ENCODE assay signal across 1 cellular context in the genomic region with DNA sequence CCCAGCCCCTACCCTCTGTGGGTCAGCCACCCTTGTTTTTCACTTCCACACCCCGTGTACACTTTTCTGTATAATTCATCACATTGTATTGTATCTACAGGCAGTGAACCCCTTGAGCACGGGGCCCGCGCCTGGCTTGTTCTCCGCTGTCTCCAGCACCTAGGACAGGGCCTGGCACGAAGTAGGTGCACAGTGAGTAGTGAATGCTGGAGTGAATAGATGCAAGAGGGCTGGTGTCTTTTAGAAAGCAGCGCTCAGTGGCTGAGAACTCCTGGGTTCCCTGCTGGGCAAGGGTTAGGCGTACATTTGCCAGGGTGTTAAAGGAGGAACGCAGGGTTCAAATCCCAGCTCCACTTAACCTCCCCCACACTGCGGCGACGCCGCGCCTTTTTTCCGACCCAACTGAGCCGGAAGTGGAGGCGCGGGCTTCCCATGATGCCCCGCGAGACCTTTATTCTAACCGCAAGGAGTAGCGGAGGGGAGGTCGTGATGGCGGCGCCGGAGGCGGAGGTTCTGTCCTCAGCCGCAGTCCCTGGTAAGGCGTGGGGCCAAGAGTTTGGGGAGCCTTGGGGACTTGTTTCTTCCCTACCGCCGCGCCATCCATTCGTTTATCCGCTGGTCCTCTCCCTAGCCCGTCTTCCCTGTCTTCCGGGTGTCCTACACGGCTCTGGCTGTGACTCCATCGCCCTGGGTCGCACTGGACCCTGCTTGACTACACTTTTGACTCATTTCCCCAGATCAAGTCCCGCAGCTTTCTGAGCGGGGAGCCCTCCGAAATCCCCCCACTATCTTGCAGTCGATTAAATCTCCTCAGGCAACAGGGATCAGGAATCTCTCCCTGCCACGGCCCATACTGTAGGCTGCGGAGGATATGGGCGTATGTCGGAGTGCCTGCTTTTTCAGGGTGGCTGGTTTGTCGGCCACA.
TF ChIP-seq lines count a peak whose summit lies in the region.

A gene with protein sequence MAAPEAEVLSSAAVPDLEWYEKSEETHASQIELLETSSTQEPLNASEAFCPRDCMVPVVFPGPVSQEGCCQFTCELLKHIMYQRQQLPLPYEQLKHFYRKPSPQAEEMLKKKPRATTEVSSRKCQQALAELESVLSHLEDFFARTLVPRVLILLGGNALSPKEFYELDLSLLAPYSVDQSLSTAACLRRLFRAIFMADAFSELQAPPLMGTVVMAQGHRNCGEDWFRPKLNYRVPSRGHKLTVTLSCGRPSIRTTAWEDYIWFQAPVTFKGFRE (plus strand): TSS at position 454 of the 925 bp plus-strand sequence. CDS start 36 bp downstream, at position 490.

TF ChIP-seq in HepG2, 621 proteins besides CTCF, POLR2A, EP300 and RAD21 (continued from another document and continues in another):
- TF ChIP-seq BCL6 (CRISPR knock-in tag; IDR thresholded peaks at IDR 0.05) (peak; percentile 50; the same call in 1 of the 2 replicates), BRCA1 (CRISPR knock-in tag; IDR thresholded peaks at IDR 0.05) (no peak), FOXJ3 (CRISPR knock-in tag; IDR thresholded peaks at IDR 0.05; ENCODE audit: borderline replicate concordance) (no peak), SOX13 (IDR thresholded peaks at IDR 0.05) (no peak), SOX13 (CRISPR knock-in tag; conservative IDR thresholded peaks at IDR 0.05 in 1 of 2, IDR thresholded peaks at IDR 0.05 in 1 of 2) (peak in 1 of 2 experiments; percentile 32; a peak in 2 of 4 replicates), HDAC6 (IDR thresholded peaks at IDR 0.05; ENCODE audit: low read depth, low read length) (no peak), ELF1 (CRISPR knock-in tag; IDR thresholded peaks at IDR 0.05) (peak; percentile 97), ZNF549 (CRISPR knock-in tag; IDR thresholded peaks at IDR 0.05) (no peak), MAZ (IDR thresholded peaks at IDR 0.05; ENCODE audit: borderline replicate concordance, low read depth, low read length) (no peak), MAZ (CRISPR knock-in tag; IDR thresholded peaks at IDR 0.05; ENCODE audit: low read depth) (peak; percentile 84), ZNF253 (CRISPR knock-in tag; IDR thresholded peaks at IDR 0.05; ENCODE audit: borderline replicate concordance) (no peak), ZNF670 (CRISPR knock-in tag; IDR thresholded peaks at IDR 0.05; ENCODE audit: borderline replicate concordance) (0 out of 2 replicates have a peak, but pooled peaks have one; percentile 65), IKZF1 (IDR thresholded peaks at IDR 0.05) (no peak), ZNF10 (CRISPR knock-in tag; IDR thresholded peaks at IDR 0.05; ENCODE audit: borderline replicate concordance, low read depth) (no peak), GABPA (IDR thresholded peaks at IDR 0.05; ENCODE audit: low read depth, low read length) (peak; percentile 65), GABPA (CRISPR knock-in tag; IDR thresholded peaks at IDR 0.05; ENCODE audit: low read depth) (peak; percentile 95), FLYWCH1 (CRISPR knock-in tag; IDR thresholded peaks at IDR 0.05) (no peak), ZNF879 (CRISPR knock-in tag; IDR thresholded peaks at IDR 0.05) (peak; percentile 60; the same call in 1 of the 2 replicates), SALL2 (CRISPR knock-in tag; IDR thresholded peaks at IDR 0.05) (no peak; the same call in 1 of the 2 replicates), ZNF674 (CRISPR knock-in tag; IDR thresholded peaks at IDR 0.05; ENCODE audit: low read depth) (no peak), PHF5A (CRISPR knock-in tag; IDR thresholded peaks at IDR 0.05; ENCODE audit: low read depth, unreplicated experiment) (no peak), ZBTB38 (CRISPR knock-in tag; IDR thresholded peaks at IDR 0.05) (peak; percentile 85; the same call in 1 of the 2 replicates), ZNF607 (CRISPR knock-in tag; IDR thresholded peaks at IDR 0.05; ENCODE audit: borderline replicate concordance) (no peak; the same call in none of the 2 replicates), MAF1 (CRISPR knock-in tag; IDR thresholded peaks at IDR 0.05; ENCODE audit: borderline replicate concordance) (0 out of 2 replicates have a peak, but pooled peaks have one; percentile 54), ZNF782 (CRISPR knock-in tag; IDR thresholded peaks at IDR 0.05; ENCODE audit: borderline replicate concordance) (peak; percentile 72; the same call in 1 of the 2 replicates), MEIS1 (CRISPR knock-in tag; IDR thresholded peaks at IDR 0.05; ENCODE audit: borderline replicate concordance) (peak; percentile 79; the same call in 1 of the 2 replicates), SRF (IDR thresholded peaks at IDR 0.05; ENCODE audit: low read depth, low read length) (no peak), RNF2 (conservative IDR thresholded peaks at IDR 0.05; ENCODE audit: low read depth) (no peak), KDM5B (CRISPR knock-in tag; IDR thresholded peaks at IDR 0.05; ENCODE audit: borderline replicate concordance) (peak; percentile 94; the same call in 1 of the 2 replicates), NR3C1 (CRISPR knock-in tag; IDR thresholded peaks at IDR 0.05) (no peak), ZNF7 (CRISPR knock-in tag; IDR thresholded peaks at IDR 0.05) (peak; percentile 7; the same call in 1 of the 2 replicates), MXD4 (CRISPR knock-in tag; IDR thresholded peaks at IDR 0.05) (peak; percentile 90), MYNN (CRISPR knock-in tag; IDR thresholded peaks at IDR 0.05; ENCODE audit: low read depth) (no peak)
- TF ChIP-seq, protein P1, sequence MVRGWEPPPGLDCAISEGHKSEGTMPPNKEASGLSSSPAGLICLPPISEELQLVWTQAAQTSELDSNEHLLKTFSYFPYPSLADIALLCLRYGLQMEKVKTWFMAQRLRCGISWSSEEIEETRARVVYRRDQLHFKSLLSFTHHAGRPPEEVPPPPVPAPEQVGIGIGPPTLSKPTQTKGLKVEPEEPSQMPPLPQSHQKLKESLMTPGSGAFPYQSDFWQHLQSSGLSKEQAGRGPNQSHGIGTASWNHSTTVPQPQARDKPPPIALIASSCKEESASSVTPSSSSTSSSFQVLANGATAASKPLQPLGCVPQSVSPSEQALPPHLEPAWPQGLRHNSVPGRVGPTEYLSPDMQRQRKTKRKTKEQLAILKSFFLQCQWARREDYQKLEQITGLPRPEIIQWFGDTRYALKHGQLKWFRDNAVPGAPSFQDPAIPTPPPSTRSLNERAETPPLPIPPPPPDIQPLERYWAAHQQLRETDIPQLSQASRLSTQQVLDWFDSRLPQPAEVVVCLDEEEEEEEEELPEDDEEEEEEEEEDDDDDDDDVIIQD (CRISPR knock-in tag; IDR thresholded peaks at IDR 0.05; ENCODE audit: low read depth) = peak; percentile 68; the same call in 1 of the 2 replicates
- TF ChIP-seq, protein P2, sequence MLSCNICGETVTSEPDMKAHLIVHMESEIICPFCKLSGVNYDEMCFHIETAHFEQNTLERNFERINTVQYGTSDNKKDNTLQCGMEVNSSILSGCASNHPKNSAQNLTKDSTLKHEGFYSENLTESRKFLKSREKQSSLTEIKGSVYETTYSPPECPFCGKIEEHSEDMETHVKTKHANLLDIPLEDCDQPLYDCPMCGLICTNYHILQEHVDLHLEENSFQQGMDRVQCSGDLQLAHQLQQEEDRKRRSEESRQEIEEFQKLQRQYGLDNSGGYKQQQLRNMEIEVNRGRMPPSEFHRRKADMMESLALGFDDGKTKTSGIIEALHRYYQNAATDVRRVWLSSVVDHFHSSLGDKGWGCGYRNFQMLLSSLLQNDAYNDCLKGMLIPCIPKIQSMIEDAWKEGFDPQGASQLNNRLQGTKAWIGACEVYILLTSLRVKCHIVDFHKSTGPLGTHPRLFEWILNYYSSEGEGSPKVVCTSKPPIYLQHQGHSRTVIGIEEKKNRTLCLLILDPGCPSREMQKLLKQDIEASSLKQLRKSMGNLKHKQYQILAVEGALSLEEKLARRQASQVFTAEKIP (CRISPR knock-in tag; IDR thresholded peaks at IDR 0.05; ENCODE audit: borderline replicate concordance) = no peak
- TF ChIP-seq, protein P3, sequence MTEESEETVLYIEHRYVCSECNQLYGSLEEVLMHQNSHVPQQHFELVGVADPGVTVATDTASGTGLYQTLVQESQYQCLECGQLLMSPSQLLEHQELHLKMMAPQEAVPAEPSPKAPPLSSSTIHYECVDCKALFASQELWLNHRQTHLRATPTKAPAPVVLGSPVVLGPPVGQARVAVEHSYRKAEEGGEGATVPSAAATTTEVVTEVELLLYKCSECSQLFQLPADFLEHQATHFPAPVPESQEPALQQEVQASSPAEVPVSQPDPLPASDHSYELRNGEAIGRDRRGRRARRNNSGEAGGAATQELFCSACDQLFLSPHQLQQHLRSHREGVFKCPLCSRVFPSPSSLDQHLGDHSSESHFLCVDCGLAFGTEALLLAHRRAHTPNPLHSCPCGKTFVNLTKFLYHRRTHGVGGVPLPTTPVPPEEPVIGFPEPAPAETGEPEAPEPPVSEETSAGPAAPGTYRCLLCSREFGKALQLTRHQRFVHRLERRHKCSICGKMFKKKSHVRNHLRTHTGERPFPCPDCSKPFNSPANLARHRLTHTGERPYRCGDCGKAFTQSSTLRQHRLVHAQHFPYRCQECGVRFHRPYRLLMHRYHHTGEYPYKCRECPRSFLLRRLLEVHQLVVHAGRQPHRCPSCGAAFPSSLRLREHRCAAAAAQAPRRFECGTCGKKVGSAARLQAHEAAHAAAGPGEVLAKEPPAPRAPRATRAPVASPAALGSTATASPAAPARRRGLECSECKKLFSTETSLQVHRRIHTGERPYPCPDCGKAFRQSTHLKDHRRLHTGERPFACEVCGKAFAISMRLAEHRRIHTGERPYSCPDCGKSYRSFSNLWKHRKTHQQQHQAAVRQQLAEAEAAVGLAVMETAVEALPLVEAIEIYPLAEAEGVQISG (CRISPR knock-in tag; IDR thresholded peaks at IDR 0.05) = peak; percentile 93
- TF ChIP-seq, protein P4, sequence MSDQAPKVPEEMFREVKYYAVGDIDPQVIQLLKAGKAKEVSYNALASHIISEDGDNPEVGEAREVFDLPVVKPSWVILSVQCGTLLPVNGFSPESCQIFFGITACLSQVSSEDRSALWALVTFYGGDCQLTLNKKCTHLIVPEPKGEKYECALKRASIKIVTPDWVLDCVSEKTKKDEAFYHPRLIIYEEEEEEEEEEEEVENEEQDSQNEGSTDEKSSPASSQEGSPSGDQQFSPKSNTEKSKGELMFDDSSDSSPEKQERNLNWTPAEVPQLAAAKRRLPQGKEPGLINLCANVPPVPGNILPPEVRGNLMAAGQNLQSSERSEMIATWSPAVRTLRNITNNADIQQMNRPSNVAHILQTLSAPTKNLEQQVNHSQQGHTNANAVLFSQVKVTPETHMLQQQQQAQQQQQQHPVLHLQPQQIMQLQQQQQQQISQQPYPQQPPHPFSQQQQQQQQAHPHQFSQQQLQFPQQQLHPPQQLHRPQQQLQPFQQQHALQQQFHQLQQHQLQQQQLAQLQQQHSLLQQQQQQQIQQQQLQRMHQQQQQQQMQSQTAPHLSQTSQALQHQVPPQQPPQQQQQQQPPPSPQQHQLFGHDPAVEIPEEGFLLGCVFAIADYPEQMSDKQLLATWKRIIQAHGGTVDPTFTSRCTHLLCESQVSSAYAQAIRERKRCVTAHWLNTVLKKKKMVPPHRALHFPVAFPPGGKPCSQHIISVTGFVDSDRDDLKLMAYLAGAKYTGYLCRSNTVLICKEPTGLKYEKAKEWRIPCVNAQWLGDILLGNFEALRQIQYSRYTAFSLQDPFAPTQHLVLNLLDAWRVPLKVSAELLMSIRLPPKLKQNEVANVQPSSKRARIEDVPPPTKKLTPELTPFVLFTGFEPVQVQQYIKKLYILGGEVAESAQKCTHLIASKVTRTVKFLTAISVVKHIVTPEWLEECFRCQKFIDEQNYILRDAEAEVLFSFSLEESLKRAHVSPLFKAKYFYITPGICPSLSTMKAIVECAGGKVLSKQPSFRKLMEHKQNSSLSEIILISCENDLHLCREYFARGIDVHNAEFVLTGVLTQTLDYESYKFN (CRISPR knock-in tag; conservative IDR thresholded peaks at IDR 0.05) = peak; percentile 71
- TF ChIP-seq, protein P5, sequence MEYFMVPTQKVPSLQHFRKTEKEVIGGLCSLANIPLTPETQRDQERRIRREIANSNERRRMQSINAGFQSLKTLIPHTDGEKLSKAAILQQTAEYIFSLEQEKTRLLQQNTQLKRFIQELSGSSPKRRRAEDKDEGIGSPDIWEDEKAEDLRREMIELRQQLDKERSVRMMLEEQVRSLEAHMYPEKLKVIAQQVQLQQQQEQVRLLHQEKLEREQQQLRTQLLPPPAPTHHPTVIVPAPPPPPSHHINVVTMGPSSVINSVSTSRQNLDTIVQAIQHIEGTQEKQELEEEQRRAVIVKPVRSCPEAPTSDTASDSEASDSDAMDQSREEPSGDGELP (IDR thresholded peaks at IDR 0.05; ENCODE audit: borderline replicate concordance, low read depth) = peak; percentile 46; the same call in 1 of the 2 replicates
- TF ChIP-seq, protein P6, sequence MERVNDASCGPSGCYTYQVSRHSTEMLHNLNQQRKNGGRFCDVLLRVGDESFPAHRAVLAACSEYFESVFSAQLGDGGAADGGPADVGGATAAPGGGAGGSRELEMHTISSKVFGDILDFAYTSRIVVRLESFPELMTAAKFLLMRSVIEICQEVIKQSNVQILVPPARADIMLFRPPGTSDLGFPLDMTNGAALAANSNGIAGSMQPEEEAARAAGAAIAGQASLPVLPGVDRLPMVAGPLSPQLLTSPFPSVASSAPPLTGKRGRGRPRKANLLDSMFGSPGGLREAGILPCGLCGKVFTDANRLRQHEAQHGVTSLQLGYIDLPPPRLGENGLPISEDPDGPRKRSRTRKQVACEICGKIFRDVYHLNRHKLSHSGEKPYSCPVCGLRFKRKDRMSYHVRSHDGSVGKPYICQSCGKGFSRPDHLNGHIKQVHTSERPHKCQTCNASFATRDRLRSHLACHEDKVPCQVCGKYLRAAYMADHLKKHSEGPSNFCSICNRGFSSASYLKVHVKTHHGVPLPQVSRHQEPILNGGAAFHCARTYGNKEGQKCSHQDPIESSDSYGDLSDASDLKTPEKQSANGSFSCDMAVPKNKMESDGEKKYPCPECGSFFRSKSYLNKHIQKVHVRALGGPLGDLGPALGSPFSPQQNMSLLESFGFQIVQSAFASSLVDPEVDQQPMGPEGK (CRISPR knock-in tag; IDR thresholded peaks at IDR 0.05) = peak; percentile 26; the same call in 1 of the 2 replicates
- TF ChIP-seq, protein P7, sequence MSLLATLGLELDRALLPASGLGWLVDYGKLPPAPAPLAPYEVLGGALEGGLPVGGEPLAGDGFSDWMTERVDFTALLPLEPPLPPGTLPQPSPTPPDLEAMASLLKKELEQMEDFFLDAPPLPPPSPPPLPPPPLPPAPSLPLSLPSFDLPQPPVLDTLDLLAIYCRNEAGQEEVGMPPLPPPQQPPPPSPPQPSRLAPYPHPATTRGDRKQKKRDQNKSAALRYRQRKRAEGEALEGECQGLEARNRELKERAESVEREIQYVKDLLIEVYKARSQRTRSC (CRISPR knock-in tag; IDR thresholded peaks at IDR 0.05; ENCODE audit: low read depth) = no peak; the same call in 1 of the 2 replicates
- TF ChIP-seq, protein P8, sequence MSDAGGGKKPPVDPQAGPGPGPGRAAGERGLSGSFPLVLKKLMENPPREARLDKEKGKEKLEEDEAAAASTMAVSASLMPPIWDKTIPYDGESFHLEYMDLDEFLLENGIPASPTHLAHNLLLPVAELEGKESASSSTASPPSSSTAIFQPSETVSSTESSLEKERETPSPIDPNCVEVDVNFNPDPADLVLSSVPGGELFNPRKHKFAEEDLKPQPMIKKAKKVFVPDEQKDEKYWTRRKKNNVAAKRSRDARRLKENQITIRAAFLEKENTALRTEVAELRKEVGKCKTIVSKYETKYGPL (CRISPR knock-in tag; IDR thresholded peaks at IDR 0.05) = 0 out of 2 replicates have a peak, but pooled peaks have one; percentile 8
